Comparison of ENCODE assay signal across 26 cellular contexts in the genomic region with DNA sequence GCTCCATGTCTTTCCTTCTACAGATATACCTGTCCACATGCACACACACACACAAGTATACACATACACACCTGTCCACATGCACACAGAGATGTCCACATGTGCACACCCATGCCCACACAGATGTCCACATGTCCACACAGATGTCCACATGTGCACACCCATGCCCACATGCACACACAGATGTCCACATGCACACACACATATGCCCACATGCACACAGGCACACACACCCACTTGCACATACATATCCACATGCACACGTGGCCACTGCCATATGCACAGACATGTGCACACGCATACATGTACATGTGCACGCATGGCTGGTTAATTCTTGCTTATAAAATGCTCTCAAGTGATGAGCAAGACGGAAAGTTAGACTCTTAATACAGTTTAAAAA. TPM values are rescaled to one million over a fixed set of nuclear protein-coding genes. Genes with fewer than 3 reads are reported as not detected.
DNase-seq lines count a peak whose midpoint lies in the region; ATAC-seq, FAIRE-seq and TF ChIP-seq lines count a peak whose summit lies in the region.
"Had no signal": no experiment of that assay in that cellular context is flagged by ENCODE, and none has a peak within 500 bp of the region (broad histone marks: within the 10 kb centered on the region; RNA-seq: fewer than 3 reads in every experiment).

No MANE protein-coding gene starts in this region.

- no peak overlapping the region for H3K23ac ChIP-seq in H1 (ENCODE audit: insufficient read length)

- no peak overlapping the region for H3K4me3 ChIP-seq in H1 (ENCODE audit: extremely low read depth in 1 of 4, insufficient read depth in 2 of 4, low read depth in 3 of 4, low read length in 4 of 4)
- no peak overlapping the region for H3K4me3 ChIP-seq in neural progenitor cell
- H3K4me3 ChIP-seq: BLaER1, smooth muscle cell, uterus had no signal

- peaks cover 48% of the 10 kb centered on the region for H3K36me3 Mint-ChIP-seq in activated naive CD4-positive, alpha-beta T cell treated with anti-CD3 and anti-CD28 coated beads, Interleukin-2, amount 10 ng/mL, durations not matched to agents 7 days and 5 days
- H3K36me3 Mint-ChIP-seq in HFFc6 (ENCODE audit: low read depth), result peaks cover 40% of the 10 kb centered on the region
- peaks cover 5% of the 10 kb centered on the region for H3K36me3 Mint-ChIP-seq in neural progenitor cell

- no peaks in the 10 kb centered on the region for H3F3A ChIP-seq in neural progenitor cell (ENCODE audit: low read depth)

- no peak overlapping the region for H3K4ac ChIP-seq in H1 (replicated peaks; ENCODE audit: insufficient read length, low read depth, low read length)

- H3K27me3 Mint-ChIP-seq in activated naive CD4-positive, alpha-beta T cell treated with anti-CD3 and anti-CD28 coated beads, Interleukin-2, amount 10 ng/mL, durations not matched to agents 7 days and 5 days, result no peaks in the 10 kb centered on the region
- no peaks in the 10 kb centered on the region; the same call in 1 of the 2 replicates for H3K27me3 Mint-ChIP-seq in HFFc6 (ENCODE audit: insufficient read depth)
- no peaks in the 10 kb centered on the region for H3K27me3 Mint-ChIP-seq in neural progenitor cell (ENCODE audit: insufficient read depth, low read depth)
- H3K27me3 Mint-ChIP-seq: activated naive CD4-positive, alpha-beta T cell treated with anti-CD3 and anti-CD28 coated beads, Interleukin-2, amount 50 U/mL, for 24 hours had no signal

- H3K18ac ChIP-seq in H1 (ENCODE audit: extremely low read depth, low read length), result no peak overlapping the region

- H4K20me1 ChIP-seq in H1 (replicated peaks in 1 of 2; ENCODE audit: control insufficient read depth in 1 of 2, insufficient read depth in 2 of 2, low read length in 2 of 2) (no peaks in the 10 kb centered on the region), neural progenitor cell (ENCODE audit: low read depth) (no peaks in the 10 kb centered on the region)

- TF ChIP-seq CTCF in HFFc6 (IDR thresholded peaks at IDR 0.05), result no peak
- no peak for TF ChIP-seq CTCF in H1 (IDR thresholded peaks at IDR 0.05; ENCODE audit: control extremely low read depth in 1 of 3, insufficient read depth in 1 of 3, low read depth in 1 of 3, low read length in 3 of 3)
- no peak for TF ChIP-seq CTCF in neural progenitor cell (IDR thresholded peaks at IDR 0.05)
- TF ChIP-seq CTCF in omental fat pad (IDR thresholded peaks at IDR 0.05), result no peak

- H4K91ac ChIP-seq in H1 (replicated peaks; ENCODE audit: insufficient read length, low read length), result no peak overlapping the region

- H3K4me1 ChIP-seq in H1 (replicated peaks in 1 of 4; ENCODE audit: control insufficient read depth in 3 of 4, insufficient read depth in 4 of 4, low read length in 3 of 4), result 0 out of 7 replicates have a peak, but pooled peaks cover 0 to 2% (median 0%) of the 10 kb centered on the region in 4 experiments
- no peaks in the 10 kb centered on the region for H3K4me1 ChIP-seq in neural progenitor cell

- no peak overlapping the region for H3K56ac ChIP-seq in H1 (replicated peaks; ENCODE audit: insufficient read length, low read depth, low read length)

- TF ChIP-seq POLR2A in H1 (IDR thresholded peaks at IDR 0.05; ENCODE audit: control extremely low read depth in 1 of 2, low read depth in 2 of 2, low read length in 2 of 2), result no peak

- H3K36me3 ChIP-seq in H1 (ENCODE audit: control insufficient read depth in 2 of 4, insufficient read depth in 4 of 4, low read length in 3 of 4), result no peaks in the 10 kb centered on the region; a peak in 1 of 8 replicates
- no peaks in the 10 kb centered on the region for H3K36me3 ChIP-seq in neural progenitor cell
- H3K36me3 ChIP-seq: uterus had no signal

- ATAC-seq in HG02852 (IDR thresholded peaks at IDR 0.05; ENCODE audit: unreplicated experiment), result no peak
- ATAC-seq in omental fat pad (ENCODE audit: low FRiP score), result no peak

- TF ChIP-seq EP300 in H1 (IDR thresholded peaks at IDR 0.05; ENCODE audit: borderline replicate concordance in 1 of 2, low read depth in 2 of 2, low read length in 2 of 2), result no peak

- CTCF ChIA-PET in activated naive CD4-positive, alpha-beta T cell treated with anti-CD3 and anti-CD28 coated beads, Interleukin-2, amount 10 ng/mL, durations not matched to agents 7 days and 5 days (lab: Charles Lee), result no interaction called here
- CTCF ChIA-PET in H1 (lab: Charles Lee; ENCODE audit: partially characterized antibody), result no interaction called here

- no peaks in the 10 kb centered on the region for H3K23me2 ChIP-seq in H1 (ENCODE audit: low read depth, low read length)

- H3K27ac ChIP-seq in H1 (ENCODE audit: low read depth, low read length), result no peak overlapping the region
- H3K27ac ChIP-seq in neural progenitor cell, result no peak overlapping the region
- H3K27ac ChIP-seq: BLaER1 had no signal

- no peak overlapping the region for H4K8ac ChIP-seq in H1 (ENCODE audit: extremely low read depth, insufficient read depth, low read length)

- no peak for TF ChIP-seq RAD21 in H1 (IDR thresholded peaks at IDR 0.05 in 1 of 2, conservative IDR thresholded peaks at IDR 0.05 in 1 of 2; ENCODE audit: low read depth in 2 of 2, low read length in 2 of 2)

- H2AK5ac ChIP-seq in H1 (ENCODE audit: low read depth, low read length), result 0 out of 2 replicates have a peak overlapping the region, but pooled peaks have one; percentile 60

- DNase-seq in activated naive CD4-positive, alpha-beta T cell treated with anti-CD3 and anti-CD28 coated beads, Interleukin-2, amount 10 ng/mL, durations not matched to agents 7 days and 5 days, result peak; percentile 6
- DNase-seq in activated naive CD4-positive, alpha-beta T cell (lab: John Stamatoyannopoulos, UW), result no peak
- DNase-seq in HFFc6, result no peak
- no peak for DNase-seq in H1 (ENCODE audit: low read depth in 1 of 2, low spot score in 2 of 2)
- no peak for DNase-seq in neural progenitor cell (ENCODE audit: low spot score)
- no peak for DNase-seq in KG1 (lab: John Stamatoyannopoulos, UW)
- DNase-seq in omental fat pad (ENCODE audit: low spot score), result no peak
- DNase-seq: ACHN; aorta; central memory CD4-positive, alpha-beta T cell; dermis blood vessel endothelial cell; H9; kidney glomerular epithelial cell; mammary epithelial cell; NCI-H1048; NCI-H187 treated with DMSO at 0.1 percent for 48 hours; NCI-H69; occipital lobe; stimulated activated CD4-positive, alpha-beta T cell treated with anti-CD3 and anti-CD28 coated beads, Interleukin-2, amount 100 ng/mL, for 24 hours; T-helper 9 cell; uterus had no signal

- no peaks in the 10 kb centered on the region for H3K27me3 ChIP-seq in H1 (replicated peaks in 1 of 4; ENCODE audit: control insufficient read depth in 3 of 4, extremely low read depth in 1 of 4, insufficient read depth in 3 of 4, low read length in 3 of 4)
- no peaks in the 10 kb centered on the region for H3K27me3 ChIP-seq in neural progenitor cell
- H3K27me3 ChIP-seq: BLaER1, uterus had no signal

- H2BK120ac ChIP-seq in H1 (replicated peaks; ENCODE audit: low read depth, low read length), result no peak overlapping the region

- H3K9ac ChIP-seq in H1 (replicated peaks in 1 of 4; ENCODE audit: extremely low read depth in 1 of 4, low read depth in 3 of 4, low read length in 3 of 4) (no peak overlapping the region), neural progenitor cell (no peak overlapping the region)
- H3K9ac ChIP-seq: BLaER1 had no signal

- H2AFZ ChIP-seq in H1 (ENCODE audit: low read length), result no peak overlapping the region
- H2AFZ ChIP-seq in neural progenitor cell (replicated peaks), result no peak overlapping the region

- H2BK5ac ChIP-seq in H1 (ENCODE audit: low read depth, low read length), result no peak overlapping the region

- no peaks in the 10 kb centered on the region for H3K79me2 ChIP-seq in H1 (ENCODE audit: control insufficient read depth in 1 of 2, insufficient read depth in 2 of 2, low read length in 2 of 2)
- no peaks in the 10 kb centered on the region for H3K79me2 ChIP-seq in neural progenitor cell (ENCODE audit: low read depth)

- no peak overlapping the region for H3K4me3 Mint-ChIP-seq in activated naive CD4-positive, alpha-beta T cell treated with anti-CD3 and anti-CD28 coated beads, Interleukin-2, amount 10 ng/mL, durations not matched to agents 7 days and 5 days
- H3K4me3 Mint-ChIP-seq in HFFc6 (no peak overlapping the region), neural progenitor cell (no peak overlapping the region)
- H3K4me3 Mint-ChIP-seq: activated naive CD4-positive, alpha-beta T cell treated with anti-CD3 and anti-CD28 coated beads, Interleukin-2, amount 50 U/mL, for 24 hours; H9 had no signal

- H3K4me1 Mint-ChIP-seq in activated naive CD4-positive, alpha-beta T cell treated with anti-CD3 and anti-CD28 coated beads, Interleukin-2, amount 10 ng/mL, durations not matched to agents 7 days and 5 days, result peaks cover 2% of the 10 kb centered on the region
- peaks cover 16% of the 10 kb centered on the region for H3K4me1 Mint-ChIP-seq in HFFc6 (ENCODE audit: low read depth)
- H3K4me1 Mint-ChIP-seq in neural progenitor cell, result peaks cover 4% of the 10 kb centered on the region

- no peak overlapping the region for H3K14ac ChIP-seq in H1 (ENCODE audit: insufficient read length)

- H3K9me3 ChIP-seq in H1 (ENCODE audit: insufficient read depth in 2 of 2, low read depth in 1 of 2, low read length in 1 of 2), result no peaks in the 10 kb centered on the region
- H3K9me3 ChIP-seq in neural progenitor cell (ENCODE audit: low read depth), result no peaks in the 10 kb centered on the region
- H3K9me3 ChIP-seq: BLaER1, uterus had no signal

- peaks cover 4% of the 10 kb centered on the region for H3K9me3 Mint-ChIP-seq in activated naive CD4-positive, alpha-beta T cell treated with anti-CD3 and anti-CD28 coated beads, Interleukin-2, amount 10 ng/mL, durations not matched to agents 7 days and 5 days
- H3K9me3 Mint-ChIP-seq in HFFc6, result no peaks in the 10 kb centered on the region
- no peaks in the 10 kb centered on the region for H3K9me3 Mint-ChIP-seq in neural progenitor cell
- H3K9me3 Mint-ChIP-seq: activated naive CD4-positive, alpha-beta T cell treated with anti-CD3 and anti-CD28 coated beads, Interleukin-2, amount 50 U/mL, for 24 hours; H9 had no signal

- POLR2A ChIA-PET in H1 (lab: Charles Lee; ENCODE audit: partially characterized antibody), result no interaction called here

- FAIRE-seq in H1 (lab: Jason Lieb, UNC), result no peak
- FAIRE-seq: GM12892 had no signal

- H4K5ac ChIP-seq in H1 (ENCODE audit: insufficient read length, low read depth, low read length), result no peak overlapping the region

- no peak overlapping the region for H2BK15ac ChIP-seq in H1 (ENCODE audit: low read length)

- no peak overlapping the region for H2BK20ac ChIP-seq in H1 (ENCODE audit: low read length)

- 81% methylated on average over 4 of the region's 4 CpGs; no CpG with 5 or more reads in 1 of the 2 experiments for WGBS in H1 (ENCODE audit: extremely low coverage in 1 of 2, insufficient coverage in 1 of 2, insufficient read length in 1 of 2, insufficient replicate concordance in 2 of 2, low coverage in 1 of 2, low lambda C conversion rate in 2 of 2, missing lambda C conversion rate in 1 of 2), 2 experiments

- no peak overlapping the region for H2BK12ac ChIP-seq in H1 (ENCODE audit: low read depth, low read length)

- H3K4me2 ChIP-seq in H1 (ENCODE audit: insufficient read depth in 1 of 2, low read depth in 2 of 2, low read length in 2 of 2) (no peak overlapping the region), neural progenitor cell (no peak overlapping the region)
- H3K4me2 ChIP-seq: BLaER1, smooth muscle cell had no signal

- no peak overlapping the region for H3K27ac Mint-ChIP-seq in activated naive CD4-positive, alpha-beta T cell treated with anti-CD3 and anti-CD28 coated beads, Interleukin-2, amount 10 ng/mL, durations not matched to agents 7 days and 5 days
- H3K27ac Mint-ChIP-seq in HFFc6, result peak overlapping the region; percentile 21; the same call in 1 of the 2 replicates
- H3K27ac Mint-ChIP-seq in neural progenitor cell, result peak overlapping the region; percentile 70

- H3K79me1 ChIP-seq in H1 (ENCODE audit: low read depth, low read length), result peaks cover 3% of the 10 kb centered on the region

RNA-seq across cellular contexts. Expression of a gene that starts 32.2 kb away (rescaled TPM):
- total RNA-seq in HFFc6 (2021; fragmentation: NEBNext Ultra II Directional; extraction: Animal tissue kit (Norgen Biotek cat#: 25700)), result 10 to 100 TPM; 54.5 to 80.7 (median 71.9) TPM
- total RNA-seq in H1 (2021; fragmentation: NEBNext Ultra II Directional; extraction: Animal tissue kit (Norgen Biotek cat#: 25700)), result 13.3 and 14.3 TPM in 2 replicates
- polyA plus RNA-seq in H1 (2011; rRNA removed), result 3.5 and 4.4 TPM in 2 replicates
- 3.7 TPM for polyA plus RNA-seq in H1 (2011; cell fraction: cytosol; rRNA removed)
- polyA plus RNA-seq in H1 (2011; cell fraction: nucleus; rRNA removed), result 29.8 TPM
- 5.1 to 7.2 TPM (median 6.9 TPM) in 4 replicates for polyA plus RNA-seq in H1 (2012, experiment 1 of 2)
- polyA plus RNA-seq in H1 (2012, experiment 2 of 2), result 0.77 TPM
- polyA plus RNA-seq in H1 (2013, experiment 1 of 2), result 20.7 TPM
- 19.2 TPM for polyA plus RNA-seq in H1 (2013, experiment 2 of 2)
- 8.6 and 9.1 TPM in 2 replicates for polyA minus RNA-seq in H1 (2011; rRNA and poly(A)+ RNA removed)
- polyA minus RNA-seq in H1 (2011; cell fraction: cytosol; rRNA and poly(A)+ RNA removed), result 6.9 TPM
- 15.2 TPM for polyA minus RNA-seq in H1 (2011; cell fraction: nucleus; rRNA and poly(A)+ RNA removed)
- 4.8 and 5.0 TPM in 2 replicates for total RNA-seq in neural progenitor cell (ENCODE audit: low replicate concordance)
- total RNA-seq in omental fat pad, result 10 to 100 TPM; 22.4 to 69.7 (median 37.9) TPM
